Comparison of ENCODE assay signal across 32 cellular contexts in genomic region chrX:30798810-30799209, GRCh38.
"Had no signal": no experiment of that assay in that cellular context is flagged by ENCODE, and none has a peak within 500 bp of the region (broad histone marks: within the 10 kb centered on the region; RNA-seq: fewer than 3 reads in every experiment).

No MANE protein-coding gene starts in this region.

- H3K27me3 Mint-ChIP-seq: activated CD4-positive, alpha-beta memory T cell treated with anti-CD3 and anti-CD28 coated beads for 36 hours; activated CD4-positive, alpha-beta T cell treated with anti-CD3 and anti-CD28 coated beads for 36 hours; activated CD4-positive, alpha-beta T cell treated with anti-CD3 and anti-CD28 coated beads, Interleukin-2, amount 10 ng/mL, durations not matched to agents 24 days and 14 days; activated CD8-positive, alpha-beta memory T cell treated with anti-CD3 and anti-CD28 coated beads, Interleukin-2, amount 10 ng/mL, durations not matched to agents 7 days and 5 days; activated naive CD4-positive, alpha-beta T cell treated with anti-CD3 and anti-CD28 coated beads, Interleukin-2, amount 50 U/mL, for 24 hours; activated naive CD8-positive, alpha-beta T cell treated with anti-CD3 and anti-CD28 coated beads for 36 hours; activated naive CD8-positive, alpha-beta T cell treated with anti-CD3 and anti-CD28 coated beads, Interleukin-2, amount 50 U/mL, for 24 hours; brain; central memory CD8-positive, alpha-beta T cell; effector memory CD8-positive, alpha-beta T cell had no signal

- H3K9me3 Mint-ChIP-seq: activated CD4-positive, alpha-beta memory T cell treated with anti-CD3 and anti-CD28 coated beads for 36 hours; activated CD4-positive, alpha-beta T cell treated with anti-CD3 and anti-CD28 coated beads, Interleukin-2, amount 10 ng/mL, durations not matched to agents 24 days and 14 days; activated naive CD4-positive, alpha-beta T cell treated with anti-CD3 and anti-CD28 coated beads for 36 hours; activated naive CD4-positive, alpha-beta T cell treated with anti-CD3 and anti-CD28 coated beads, Interleukin-2, amount 50 U/mL, for 24 hours; activated naive CD8-positive, alpha-beta T cell treated with anti-CD3 and anti-CD28 coated beads for 36 hours; activated naive CD8-positive, alpha-beta T cell treated with anti-CD3 and anti-CD28 coated beads, Interleukin-2, amount 50 U/mL, for 24 hours had no signal

- H3K9me3 ChIP-seq: adrenal gland, ascending aorta, gastroesophageal sphincter had no signal

- H3K27me3 ChIP-seq: adrenal gland, ascending aorta, breast epithelium, esophagus muscularis mucosa, gastroesophageal sphincter had no signal

- H3K36me3 ChIP-seq: adrenal gland, ascending aorta, breast epithelium, esophagus muscularis mucosa, gastroesophageal sphincter had no signal

- DNase-seq: activated CD4-positive, alpha-beta memory T cell treated with anti-CD3 and anti-CD28 coated beads for 36 hours; activated CD4-positive, alpha-beta T cell treated with anti-CD3 and anti-CD28 coated beads for 36 hours; activated CD4-positive, alpha-beta T cell treated with anti-CD3 and anti-CD28 coated beads, Interleukin-2, amount 10 ng/mL, durations not matched to agents 24 days and 14 days; activated CD4-positive, CD25-positive, alpha-beta regulatory T cell; activated CD4-positive, CD25-positive, alpha-beta regulatory T cell treated with anti-CD3 and anti-CD28 coated beads, Interleukin-2, amount 50 U/mL, for 72 hours; activated CD8-positive, alpha-beta memory T cell treated with anti-CD3 and anti-CD28 coated beads, Interleukin-2, amount 10 ng/mL, durations not matched to agents 7 days and 5 days; activated CD8-positive, alpha-beta memory T cell treated with anti-CD3 and anti-CD28 coated beads, Interleukin-2, amount 50 U/mL, for 4 hours; activated CD8-positive, alpha-beta T cell treated with anti-CD3 and anti-CD28 coated beads, Interleukin-2, amount 10 ng/mL, durations not matched to agents 7 days and 5 days; activated effector memory CD4-positive, alpha-beta T cell treated with anti-CD3 and anti-CD28 coated beads, Interleukin-2, amount 50 U/mL, for 16 hours; activated naive CD4-positive, alpha-beta T cell treated with anti-CD3 and anti-CD28 coated beads for 36 hours; activated naive CD8-positive, alpha-beta T cell treated with anti-CD3 and anti-CD28 coated beads for 36 hours; activated naive CD8-positive, alpha-beta T cell treated with anti-CD3 and anti-CD28 coated beads, Interleukin-2, amount 50 U/mL, for 24 hours; activated T-cell treated with anti-CD3 and anti-CD28 coated beads, Interleukin-2, amount 50 U/mL, for 1 hour; activated T-cell treated with anti-CD3 and anti-CD28 coated beads, Interleukin-2, amount 50 U/mL, for 48 hours; adrenal gland; amygdala; cortex of kidney; dermis blood vessel endothelial cell; effector CD4-positive, alpha-beta T cell; effector memory CD8-positive, alpha-beta T cell; erythroblast; foreskin melanocyte; T-helper 2 cell had no signal

- H3K27ac ChIP-seq: adrenal gland, ascending aorta, breast epithelium, esophagus muscularis mucosa, gastroesophageal sphincter had no signal

- H3K4me1 Mint-ChIP-seq: activated CD4-positive, alpha-beta T cell treated with anti-CD3 and anti-CD28 coated beads for 36 hours; activated CD4-positive, alpha-beta T cell treated with anti-CD3 and anti-CD28 coated beads, Interleukin-2, amount 10 ng/mL, durations not matched to agents 24 days and 14 days; activated CD8-positive, alpha-beta memory T cell treated with anti-CD3 and anti-CD28 coated beads, Interleukin-2, amount 10 ng/mL, durations not matched to agents 7 days and 5 days; activated naive CD4-positive, alpha-beta T cell treated with anti-CD3 and anti-CD28 coated beads, Interleukin-2, amount 50 U/mL, for 24 hours; activated naive CD8-positive, alpha-beta T cell treated with anti-CD3 and anti-CD28 coated beads for 36 hours; activated naive CD8-positive, alpha-beta T cell treated with anti-CD3 and anti-CD28 coated beads, Interleukin-2, amount 50 U/mL, for 24 hours; brain; central memory CD8-positive, alpha-beta T cell had no signal

- H3K4me1 ChIP-seq: adrenal gland, ascending aorta, breast epithelium, esophagus muscularis mucosa, gastroesophageal sphincter had no signal

- H3K4me3 Mint-ChIP-seq: activated CD4-positive, alpha-beta memory T cell treated with anti-CD3 and anti-CD28 coated beads for 36 hours; activated CD4-positive, alpha-beta T cell treated with anti-CD3 and anti-CD28 coated beads for 36 hours; activated CD4-positive, alpha-beta T cell treated with anti-CD3 and anti-CD28 coated beads, Interleukin-2, amount 10 ng/mL, durations not matched to agents 24 days and 14 days; activated CD8-positive, alpha-beta memory T cell treated with anti-CD3 and anti-CD28 coated beads, Interleukin-2, amount 10 ng/mL, durations not matched to agents 7 days and 5 days; activated CD8-positive, alpha-beta T cell treated with anti-CD3 and anti-CD28 coated beads, Interleukin-2, amount 10 ng/mL, durations not matched to agents 7 days and 5 days; activated naive CD4-positive, alpha-beta T cell treated with anti-CD3 and anti-CD28 coated beads for 36 hours; activated naive CD4-positive, alpha-beta T cell treated with anti-CD3 and anti-CD28 coated beads, Interleukin-2, amount 50 U/mL, for 24 hours; activated naive CD8-positive, alpha-beta T cell treated with anti-CD3 and anti-CD28 coated beads for 36 hours; activated naive CD8-positive, alpha-beta T cell treated with anti-CD3 and anti-CD28 coated beads, Interleukin-2, amount 50 U/mL, for 24 hours; activated T-helper 1 cell treated with anti-CD3 and anti-CD28 coated beads, Interleukin-12 subunit alpha, Interleukin-12 subunit beta, Interleukin-2, Interleukin-4 antibody, amounts not matched to agents 30 ng/mL and 10 ng/mL and 1 ng/mL, durations not matched to agents 14 hours and 24 hours and 36 hours; brain; central memory CD8-positive, alpha-beta T cell; effector memory CD8-positive, alpha-beta T cell had no signal

- H3K36me3 Mint-ChIP-seq: activated CD4-positive, alpha-beta memory T cell treated with anti-CD3 and anti-CD28 coated beads for 36 hours; activated CD8-positive, alpha-beta memory T cell treated with anti-CD3 and anti-CD28 coated beads, Interleukin-2, amount 10 ng/mL, durations not matched to agents 7 days and 5 days; activated naive CD4-positive, alpha-beta T cell treated with anti-CD3 and anti-CD28 coated beads, Interleukin-2, amount 50 U/mL, for 24 hours; activated naive CD8-positive, alpha-beta T cell treated with anti-CD3 and anti-CD28 coated beads for 36 hours; brain had no signal

- H3K4me3 ChIP-seq: adrenal gland, ascending aorta, breast epithelium, esophagus muscularis mucosa, gastroesophageal sphincter had no signal

- H3K27ac Mint-ChIP-seq: activated CD4-positive, alpha-beta memory T cell treated with anti-CD3 and anti-CD28 coated beads for 36 hours; activated CD4-positive, alpha-beta T cell treated with anti-CD3 and anti-CD28 coated beads for 36 hours; activated CD4-positive, alpha-beta T cell treated with anti-CD3 and anti-CD28 coated beads, Interleukin-2, amount 10 ng/mL, durations not matched to agents 24 days and 14 days; activated CD8-positive, alpha-beta memory T cell treated with anti-CD3 and anti-CD28 coated beads, Interleukin-2, amount 10 ng/mL, durations not matched to agents 7 days and 5 days; activated CD8-positive, alpha-beta T cell treated with anti-CD3 and anti-CD28 coated beads, Interleukin-2, amount 10 ng/mL, durations not matched to agents 7 days and 5 days; activated naive CD4-positive, alpha-beta T cell treated with anti-CD3 and anti-CD28 coated beads for 36 hours; activated naive CD4-positive, alpha-beta T cell treated with anti-CD3 and anti-CD28 coated beads, Interleukin-2, amount 50 U/mL, for 24 hours; activated naive CD8-positive, alpha-beta T cell treated with anti-CD3 and anti-CD28 coated beads for 36 hours; activated naive CD8-positive, alpha-beta T cell treated with anti-CD3 and anti-CD28 coated beads, Interleukin-2, amount 50 U/mL, for 24 hours; activated T-helper 1 cell treated with anti-CD3 and anti-CD28 coated beads, Interleukin-12 subunit alpha, Interleukin-12 subunit beta, Interleukin-2, Interleukin-4 antibody, amounts not matched to agents 30 ng/mL and 10 ng/mL and 1 ng/mL, durations not matched to agents 14 hours and 24 hours and 36 hours; activated T-helper 2 cell treated with anti-CD3 and anti-CD28 coated beads, Interferon-gamma antibody, Interleukin-2, Interleukin-4, amounts not matched to agents 10 μg/mL and 5 μg/mL and 100 μg/mL, durations not matched to agents 14 hours and 24 hours and 36 hours; brain; effector memory CD8-positive, alpha-beta T cell had no signal
